ENCODE assay signal across 1 cellular context in the genomic region with DNA sequence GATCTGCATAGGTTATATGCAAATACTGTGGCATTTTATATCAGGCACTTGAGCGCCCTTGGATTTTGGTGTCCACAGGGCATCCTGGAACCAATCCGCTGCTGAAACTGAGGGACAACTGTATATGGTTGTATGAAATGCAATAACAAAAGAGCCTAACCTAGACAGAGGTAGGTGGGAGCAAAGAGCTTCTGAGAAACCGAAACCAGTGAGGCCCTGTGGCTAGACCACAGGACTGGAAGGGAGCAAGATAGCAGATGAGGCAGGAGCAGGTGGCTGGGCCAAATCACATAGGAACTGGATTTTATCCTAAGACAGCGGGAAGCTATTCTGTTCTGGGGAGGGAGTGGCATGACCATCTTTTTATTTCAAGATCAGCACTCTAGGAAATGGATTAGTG.
TF ChIP-seq lines count a peak whose summit lies in the region.

No MANE protein-coding gene starts in this region.

TF ChIP-seq in WTC11, 78 proteins besides CTCF, POLR2A, EP300 and RAD21 (continued from another document):
- TF ChIP-seq ZNF416 (CRISPR knock-in tag; IDR thresholded peaks at IDR 0.05) (no peak), CREB1 (CRISPR knock-in tag; IDR thresholded peaks at IDR 0.05) (no peak), ZNF281 (CRISPR knock-in tag; IDR thresholded peaks at IDR 0.05) (no peak), SMAD3 (CRISPR knock-in tag; IDR thresholded peaks at IDR 0.05; ENCODE audit: borderline replicate concordance) (no peak), JAZF1 (CRISPR knock-in tag; IDR thresholded peaks at IDR 0.05) (no peak), RORB (CRISPR knock-in tag; IDR thresholded peaks at IDR 0.05) (no peak), GRHL2 (CRISPR knock-in tag; IDR thresholded peaks at IDR 0.05; ENCODE audit: insufficient replicate concordance, severe bottlenecking) (no peak), IRF1 (CRISPR knock-in tag; IDR thresholded peaks at IDR 0.05) (no peak), TCF7 (CRISPR knock-in tag; IDR thresholded peaks at IDR 0.05; ENCODE audit: low read depth) (no peak), ZNF232 (CRISPR knock-in tag; IDR thresholded peaks at IDR 0.05) (no peak)
- TF ChIP-seq, protein P1, sequence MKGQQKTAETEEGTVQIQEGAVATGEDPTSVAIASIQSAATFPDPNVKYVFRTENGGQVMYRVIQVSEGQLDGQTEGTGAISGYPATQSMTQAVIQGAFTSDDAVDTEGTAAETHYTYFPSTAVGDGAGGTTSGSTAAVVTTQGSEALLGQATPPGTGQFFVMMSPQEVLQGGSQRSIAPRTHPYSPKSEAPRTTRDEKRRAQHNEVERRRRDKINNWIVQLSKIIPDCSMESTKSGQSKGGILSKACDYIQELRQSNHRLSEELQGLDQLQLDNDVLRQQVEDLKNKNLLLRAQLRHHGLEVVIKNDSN (CRISPR knock-in tag; IDR thresholded peaks at IDR 0.05) = no peak
- TF ChIP-seq, protein P2, sequence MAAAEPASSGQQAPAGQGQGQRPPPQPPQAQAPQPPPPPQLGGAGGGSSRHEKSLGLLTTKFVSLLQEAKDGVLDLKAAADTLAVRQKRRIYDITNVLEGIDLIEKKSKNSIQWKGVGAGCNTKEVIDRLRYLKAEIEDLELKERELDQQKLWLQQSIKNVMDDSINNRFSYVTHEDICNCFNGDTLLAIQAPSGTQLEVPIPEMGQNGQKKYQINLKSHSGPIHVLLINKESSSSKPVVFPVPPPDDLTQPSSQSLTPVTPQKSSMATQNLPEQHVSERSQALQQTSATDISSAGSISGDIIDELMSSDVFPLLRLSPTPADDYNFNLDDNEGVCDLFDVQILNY (CRISPR knock-in tag; IDR thresholded peaks at IDR 0.05) = no peak
- TF ChIP-seq, protein P3, sequence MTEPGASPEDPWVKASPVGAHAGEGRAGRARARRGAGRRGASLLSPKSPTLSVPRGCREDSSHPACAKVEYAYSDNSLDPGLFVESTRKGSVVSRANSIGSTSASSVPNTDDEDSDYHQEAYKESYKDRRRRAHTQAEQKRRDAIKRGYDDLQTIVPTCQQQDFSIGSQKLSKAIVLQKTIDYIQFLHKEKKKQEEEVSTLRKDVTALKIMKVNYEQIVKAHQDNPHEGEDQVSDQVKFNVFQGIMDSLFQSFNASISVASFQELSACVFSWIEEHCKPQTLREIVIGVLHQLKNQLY (CRISPR knock-in tag; IDR thresholded peaks at IDR 0.05) = no peak
- TF ChIP-seq, protein P4, sequence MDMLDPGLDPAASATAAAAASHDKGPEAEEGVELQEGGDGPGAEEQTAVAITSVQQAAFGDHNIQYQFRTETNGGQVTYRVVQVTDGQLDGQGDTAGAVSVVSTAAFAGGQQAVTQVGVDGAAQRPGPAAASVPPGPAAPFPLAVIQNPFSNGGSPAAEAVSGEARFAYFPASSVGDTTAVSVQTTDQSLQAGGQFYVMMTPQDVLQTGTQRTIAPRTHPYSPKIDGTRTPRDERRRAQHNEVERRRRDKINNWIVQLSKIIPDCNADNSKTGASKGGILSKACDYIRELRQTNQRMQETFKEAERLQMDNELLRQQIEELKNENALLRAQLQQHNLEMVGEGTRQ (CRISPR knock-in tag; IDR thresholded peaks at IDR 0.05) = no peak
- TF ChIP-seq, protein P5, sequence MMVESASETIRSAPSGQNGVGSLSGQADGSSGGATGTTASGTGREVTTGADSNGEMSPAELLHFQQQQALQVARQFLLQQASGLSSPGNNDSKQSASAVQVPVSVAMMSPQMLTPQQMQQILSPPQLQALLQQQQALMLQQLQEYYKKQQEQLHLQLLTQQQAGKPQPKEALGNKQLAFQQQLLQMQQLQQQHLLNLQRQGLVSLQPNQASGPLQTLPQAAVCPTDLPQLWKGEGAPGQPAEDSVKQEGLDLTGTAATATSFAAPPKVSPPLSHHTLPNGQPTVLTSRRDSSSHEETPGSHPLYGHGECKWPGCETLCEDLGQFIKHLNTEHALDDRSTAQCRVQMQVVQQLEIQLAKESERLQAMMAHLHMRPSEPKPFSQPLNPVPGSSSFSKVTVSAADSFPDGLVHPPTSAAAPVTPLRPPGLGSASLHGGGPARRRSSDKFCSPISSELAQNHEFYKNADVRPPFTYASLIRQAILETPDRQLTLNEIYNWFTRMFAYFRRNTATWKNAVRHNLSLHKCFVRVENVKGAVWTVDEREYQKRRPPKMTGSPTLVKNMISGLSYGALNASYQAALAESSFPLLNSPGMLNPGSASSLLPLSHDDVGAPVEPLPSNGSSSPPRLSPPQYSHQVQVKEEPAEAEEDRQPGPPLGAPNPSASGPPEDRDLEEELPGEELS (CRISPR knock-in tag; IDR thresholded peaks at IDR 0.05) = no peak
TF ChIP-seq in WTC11: peak in this region for 0.
